Comparison of ENCODE assay signal across 1 cellular context in the genomic region with DNA sequence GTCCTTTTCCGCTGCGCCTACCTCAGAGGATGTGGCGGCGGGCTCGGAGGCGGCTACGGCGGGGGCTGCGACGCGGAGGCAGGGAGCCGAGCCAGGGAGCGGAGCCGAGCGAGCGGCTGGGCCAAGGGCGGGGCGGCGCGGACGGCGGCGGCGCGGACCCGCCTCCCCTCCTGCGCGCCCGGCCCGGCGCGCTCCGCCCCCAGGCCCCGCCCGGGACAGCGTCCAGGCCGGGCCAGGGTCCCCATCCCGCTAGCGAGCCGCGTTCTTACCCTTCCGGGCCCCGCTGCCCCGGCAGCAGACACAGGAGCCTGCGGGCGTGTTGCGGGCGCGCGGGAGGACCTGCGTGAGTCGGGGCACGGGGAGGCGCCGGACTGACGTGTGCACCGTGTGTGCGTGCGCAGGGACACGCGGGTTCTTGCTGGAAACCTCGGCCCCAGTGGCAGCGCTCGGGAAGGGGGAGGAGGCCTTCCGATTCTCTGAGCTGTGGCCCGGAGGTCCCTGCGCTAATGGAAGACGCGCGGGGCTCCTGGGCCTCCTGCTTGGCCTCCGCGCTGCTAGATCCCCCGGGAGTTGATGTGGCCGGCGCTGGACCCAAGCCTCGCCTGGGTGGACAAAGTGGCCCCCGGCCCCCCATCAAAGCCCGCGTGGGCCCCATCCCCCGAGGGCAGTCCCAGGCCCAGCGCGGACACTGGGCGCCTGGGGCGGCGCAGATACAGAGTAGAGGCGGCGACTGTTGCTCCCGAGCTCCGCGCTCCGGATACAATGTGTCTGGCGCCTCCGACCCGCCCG.
TF ChIP-seq lines count a peak whose summit lies in the region.

A gene with protein sequence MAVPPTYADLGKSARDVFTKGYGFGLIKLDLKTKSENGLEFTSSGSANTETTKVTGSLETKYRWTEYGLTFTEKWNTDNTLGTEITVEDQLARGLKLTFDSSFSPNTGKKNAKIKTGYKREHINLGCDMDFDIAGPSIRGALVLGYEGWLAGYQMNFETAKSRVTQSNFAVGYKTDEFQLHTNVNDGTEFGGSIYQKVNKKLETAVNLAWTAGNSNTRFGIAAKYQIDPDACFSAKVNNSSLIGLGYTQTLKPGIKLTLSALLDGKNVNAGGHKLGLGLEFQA (minus strand): TSS at position 350 of the 789 bp plus-strand sequence. CDS start 11,963 bp downstream, outside the sequence.

TF ChIP-seq in HepG2, 621 proteins besides CTCF, POLR2A, EP300 and RAD21 (continued from another document and continues in another):
- TF ChIP-seq, protein P1, sequence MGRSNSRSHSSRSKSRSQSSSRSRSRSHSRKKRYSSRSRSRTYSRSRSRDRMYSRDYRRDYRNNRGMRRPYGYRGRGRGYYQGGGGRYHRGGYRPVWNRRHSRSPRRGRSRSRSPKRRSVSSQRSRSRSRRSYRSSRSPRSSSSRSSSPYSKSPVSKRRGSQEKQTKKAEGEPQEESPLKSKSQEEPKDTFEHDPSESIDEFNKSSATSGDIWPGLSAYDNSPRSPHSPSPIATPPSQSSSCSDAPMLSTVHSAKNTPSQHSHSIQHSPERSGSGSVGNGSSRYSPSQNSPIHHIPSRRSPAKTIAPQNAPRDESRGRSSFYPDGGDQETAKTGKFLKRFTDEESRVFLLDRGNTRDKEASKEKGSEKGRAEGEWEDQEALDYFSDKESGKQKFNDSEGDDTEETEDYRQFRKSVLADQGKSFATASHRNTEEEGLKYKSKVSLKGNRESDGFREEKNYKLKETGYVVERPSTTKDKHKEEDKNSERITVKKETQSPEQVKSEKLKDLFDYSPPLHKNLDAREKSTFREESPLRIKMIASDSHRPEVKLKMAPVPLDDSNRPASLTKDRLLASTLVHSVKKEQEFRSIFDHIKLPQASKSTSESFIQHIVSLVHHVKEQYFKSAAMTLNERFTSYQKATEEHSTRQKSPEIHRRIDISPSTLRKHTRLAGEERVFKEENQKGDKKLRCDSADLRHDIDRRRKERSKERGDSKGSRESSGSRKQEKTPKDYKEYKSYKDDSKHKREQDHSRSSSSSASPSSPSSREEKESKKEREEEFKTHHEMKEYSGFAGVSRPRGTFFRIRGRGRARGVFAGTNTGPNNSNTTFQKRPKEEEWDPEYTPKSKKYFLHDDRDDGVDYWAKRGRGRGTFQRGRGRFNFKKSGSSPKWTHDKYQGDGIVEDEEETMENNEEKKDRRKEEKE (IDR thresholded peaks at IDR 0.05), result no peak
- TF ChIP-seq, protein P2, sequence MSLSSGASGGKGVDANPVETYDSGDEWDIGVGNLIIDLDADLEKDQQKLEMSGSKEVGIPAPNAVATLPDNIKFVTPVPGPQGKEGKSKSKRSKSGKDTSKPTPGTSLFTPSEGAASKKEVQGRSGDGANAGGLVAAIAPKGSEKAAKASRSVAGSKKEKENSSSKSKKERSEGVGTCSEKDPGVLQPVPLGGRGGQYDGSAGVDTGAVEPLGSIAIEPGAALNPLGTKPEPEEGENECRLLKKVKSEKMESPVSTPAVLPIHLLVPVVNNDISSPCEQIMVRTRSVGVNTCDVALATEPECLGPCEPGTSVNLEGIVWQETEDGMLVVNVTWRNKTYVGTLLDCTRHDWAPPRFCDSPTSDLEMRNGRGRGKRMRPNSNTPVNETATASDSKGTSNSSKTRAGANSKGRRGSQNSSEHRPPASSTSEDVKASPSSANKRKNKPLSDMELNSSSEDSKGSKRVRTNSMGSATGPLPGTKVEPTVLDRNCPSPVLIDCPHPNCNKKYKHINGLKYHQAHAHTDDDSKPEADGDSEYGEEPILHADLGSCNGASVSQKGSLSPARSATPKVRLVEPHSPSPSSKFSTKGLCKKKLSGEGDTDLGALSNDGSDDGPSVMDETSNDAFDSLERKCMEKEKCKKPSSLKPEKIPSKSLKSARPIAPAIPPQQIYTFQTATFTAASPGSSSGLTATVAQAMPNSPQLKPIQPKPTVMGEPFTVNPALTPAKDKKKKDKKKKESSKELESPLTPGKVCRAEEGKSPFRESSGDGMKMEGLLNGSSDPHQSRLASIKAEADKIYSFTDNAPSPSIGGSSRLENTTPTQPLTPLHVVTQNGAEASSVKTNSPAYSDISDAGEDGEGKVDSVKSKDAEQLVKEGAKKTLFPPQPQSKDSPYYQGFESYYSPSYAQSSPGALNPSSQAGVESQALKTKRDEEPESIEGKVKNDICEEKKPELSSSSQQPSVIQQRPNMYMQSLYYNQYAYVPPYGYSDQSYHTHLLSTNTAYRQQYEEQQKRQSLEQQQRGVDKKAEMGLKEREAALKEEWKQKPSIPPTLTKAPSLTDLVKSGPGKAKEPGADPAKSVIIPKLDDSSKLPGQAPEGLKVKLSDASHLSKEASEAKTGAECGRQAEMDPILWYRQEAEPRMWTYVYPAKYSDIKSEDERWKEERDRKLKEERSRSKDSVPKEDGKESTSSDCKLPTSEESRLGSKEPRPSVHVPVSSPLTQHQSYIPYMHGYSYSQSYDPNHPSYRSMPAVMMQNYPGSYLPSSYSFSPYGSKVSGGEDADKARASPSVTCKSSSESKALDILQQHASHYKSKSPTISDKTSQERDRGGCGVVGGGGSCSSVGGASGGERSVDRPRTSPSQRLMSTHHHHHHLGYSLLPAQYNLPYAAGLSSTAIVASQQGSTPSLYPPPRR (CRISPR knock-in tag; IDR thresholded peaks at IDR 0.05; ENCODE audit: borderline replicate concordance), result no peak
- peak; percentile 87; the same call in 1 of the 2 replicates for TF ChIP-seq ZBTB1 (CRISPR knock-in tag; IDR thresholded peaks at IDR 0.05; ENCODE audit: borderline replicate concordance)
- peak; percentile 66; the same call in 1 of the 2 replicates for TF ChIP-seq TSC22D2 (CRISPR knock-in tag; IDR thresholded peaks at IDR 0.05; ENCODE audit: borderline replicate concordance)
- TF ChIP-seq ZNF781 (CRISPR knock-in tag; IDR thresholded peaks at IDR 0.05; ENCODE audit: borderline replicate concordance, not compliant biosample characterization), result no peak
- TF ChIP-seq, protein P3, sequence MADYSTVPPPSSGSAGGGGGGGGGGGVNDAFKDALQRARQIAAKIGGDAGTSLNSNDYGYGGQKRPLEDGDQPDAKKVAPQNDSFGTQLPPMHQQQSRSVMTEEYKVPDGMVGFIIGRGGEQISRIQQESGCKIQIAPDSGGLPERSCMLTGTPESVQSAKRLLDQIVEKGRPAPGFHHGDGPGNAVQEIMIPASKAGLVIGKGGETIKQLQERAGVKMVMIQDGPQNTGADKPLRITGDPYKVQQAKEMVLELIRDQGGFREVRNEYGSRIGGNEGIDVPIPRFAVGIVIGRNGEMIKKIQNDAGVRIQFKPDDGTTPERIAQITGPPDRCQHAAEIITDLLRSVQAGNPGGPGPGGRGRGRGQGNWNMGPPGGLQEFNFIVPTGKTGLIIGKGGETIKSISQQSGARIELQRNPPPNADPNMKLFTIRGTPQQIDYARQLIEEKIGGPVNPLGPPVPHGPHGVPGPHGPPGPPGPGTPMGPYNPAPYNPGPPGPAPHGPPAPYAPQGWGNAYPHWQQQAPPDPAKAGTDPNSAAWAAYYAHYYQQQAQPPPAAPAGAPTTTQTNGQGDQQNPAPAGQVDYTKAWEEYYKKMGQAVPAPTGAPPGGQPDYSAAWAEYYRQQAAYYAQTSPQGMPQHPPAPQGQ (CRISPR knock-in tag; IDR thresholded peaks at IDR 0.05; ENCODE audit: borderline replicate concordance), result no peak
- TF ChIP-seq, protein P4, sequence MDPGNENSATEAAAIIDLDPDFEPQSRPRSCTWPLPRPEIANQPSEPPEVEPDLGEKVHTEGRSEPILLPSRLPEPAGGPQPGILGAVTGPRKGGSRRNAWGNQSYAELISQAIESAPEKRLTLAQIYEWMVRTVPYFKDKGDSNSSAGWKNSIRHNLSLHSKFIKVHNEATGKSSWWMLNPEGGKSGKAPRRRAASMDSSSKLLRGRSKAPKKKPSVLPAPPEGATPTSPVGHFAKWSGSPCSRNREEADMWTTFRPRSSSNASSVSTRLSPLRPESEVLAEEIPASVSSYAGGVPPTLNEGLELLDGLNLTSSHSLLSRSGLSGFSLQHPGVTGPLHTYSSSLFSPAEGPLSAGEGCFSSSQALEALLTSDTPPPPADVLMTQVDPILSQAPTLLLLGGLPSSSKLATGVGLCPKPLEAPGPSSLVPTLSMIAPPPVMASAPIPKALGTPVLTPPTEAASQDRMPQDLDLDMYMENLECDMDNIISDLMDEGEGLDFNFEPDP (CRISPR knock-in tag; conservative IDR thresholded peaks at IDR 0.05), result no peak
- TF ChIP-seq HNRNPL (IDR thresholded peaks at IDR 0.05; ENCODE audit: low read depth, low read length), result peak; percentile 52; the same call in 1 of the 2 replicates
- TF ChIP-seq ZNF703 (CRISPR knock-in tag; IDR thresholded peaks at IDR 0.05; ENCODE audit: borderline replicate concordance), result peak; percentile 47; the same call in 1 of the 2 replicates
- TF ChIP-seq, protein P5, sequence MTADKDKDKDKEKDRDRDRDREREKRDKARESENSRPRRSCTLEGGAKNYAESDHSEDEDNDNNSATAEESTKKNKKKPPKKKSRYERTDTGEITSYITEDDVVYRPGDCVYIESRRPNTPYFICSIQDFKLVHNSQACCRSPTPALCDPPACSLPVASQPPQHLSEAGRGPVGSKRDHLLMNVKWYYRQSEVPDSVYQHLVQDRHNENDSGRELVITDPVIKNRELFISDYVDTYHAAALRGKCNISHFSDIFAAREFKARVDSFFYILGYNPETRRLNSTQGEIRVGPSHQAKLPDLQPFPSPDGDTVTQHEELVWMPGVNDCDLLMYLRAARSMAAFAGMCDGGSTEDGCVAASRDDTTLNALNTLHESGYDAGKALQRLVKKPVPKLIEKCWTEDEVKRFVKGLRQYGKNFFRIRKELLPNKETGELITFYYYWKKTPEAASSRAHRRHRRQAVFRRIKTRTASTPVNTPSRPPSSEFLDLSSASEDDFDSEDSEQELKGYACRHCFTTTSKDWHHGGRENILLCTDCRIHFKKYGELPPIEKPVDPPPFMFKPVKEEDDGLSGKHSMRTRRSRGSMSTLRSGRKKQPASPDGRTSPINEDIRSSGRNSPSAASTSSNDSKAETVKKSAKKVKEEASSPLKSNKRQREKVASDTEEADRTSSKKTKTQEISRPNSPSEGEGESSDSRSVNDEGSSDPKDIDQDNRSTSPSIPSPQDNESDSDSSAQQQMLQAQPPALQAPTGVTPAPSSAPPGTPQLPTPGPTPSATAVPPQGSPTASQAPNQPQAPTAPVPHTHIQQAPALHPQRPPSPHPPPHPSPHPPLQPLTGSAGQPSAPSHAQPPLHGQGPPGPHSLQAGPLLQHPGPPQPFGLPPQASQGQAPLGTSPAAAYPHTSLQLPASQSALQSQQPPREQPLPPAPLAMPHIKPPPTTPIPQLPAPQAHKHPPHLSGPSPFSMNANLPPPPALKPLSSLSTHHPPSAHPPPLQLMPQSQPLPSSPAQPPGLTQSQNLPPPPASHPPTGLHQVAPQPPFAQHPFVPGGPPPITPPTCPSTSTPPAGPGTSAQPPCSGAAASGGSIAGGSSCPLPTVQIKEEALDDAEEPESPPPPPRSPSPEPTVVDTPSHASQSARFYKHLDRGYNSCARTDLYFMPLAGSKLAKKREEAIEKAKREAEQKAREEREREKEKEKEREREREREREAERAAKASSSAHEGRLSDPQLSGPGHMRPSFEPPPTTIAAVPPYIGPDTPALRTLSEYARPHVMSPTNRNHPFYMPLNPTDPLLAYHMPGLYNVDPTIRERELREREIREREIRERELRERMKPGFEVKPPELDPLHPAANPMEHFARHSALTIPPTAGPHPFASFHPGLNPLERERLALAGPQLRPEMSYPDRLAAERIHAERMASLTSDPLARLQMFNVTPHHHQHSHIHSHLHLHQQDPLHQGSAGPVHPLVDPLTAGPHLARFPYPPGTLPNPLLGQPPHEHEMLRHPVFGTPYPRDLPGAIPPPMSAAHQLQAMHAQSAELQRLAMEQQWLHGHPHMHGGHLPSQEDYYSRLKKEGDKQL (CRISPR knock-in tag; IDR thresholded peaks at IDR 0.05; ENCODE audit: low read depth), result 0 out of 2 replicates have a peak, but pooled peaks have one; percentile 14
- no peak; the same call in 1 of the 2 replicates for TF ChIP-seq ZNF747 (CRISPR knock-in tag; IDR thresholded peaks at IDR 0.05; ENCODE audit: borderline replicate concordance)
- TF ChIP-seq, protein P6, sequence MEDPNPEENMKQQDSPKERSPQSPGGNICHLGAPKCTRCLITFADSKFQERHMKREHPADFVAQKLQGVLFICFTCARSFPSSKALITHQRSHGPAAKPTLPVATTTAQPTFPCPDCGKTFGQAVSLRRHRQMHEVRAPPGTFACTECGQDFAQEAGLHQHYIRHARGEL (CRISPR knock-in tag; IDR thresholded peaks at IDR 0.05), result no peak
- TF ChIP-seq, protein P7, sequence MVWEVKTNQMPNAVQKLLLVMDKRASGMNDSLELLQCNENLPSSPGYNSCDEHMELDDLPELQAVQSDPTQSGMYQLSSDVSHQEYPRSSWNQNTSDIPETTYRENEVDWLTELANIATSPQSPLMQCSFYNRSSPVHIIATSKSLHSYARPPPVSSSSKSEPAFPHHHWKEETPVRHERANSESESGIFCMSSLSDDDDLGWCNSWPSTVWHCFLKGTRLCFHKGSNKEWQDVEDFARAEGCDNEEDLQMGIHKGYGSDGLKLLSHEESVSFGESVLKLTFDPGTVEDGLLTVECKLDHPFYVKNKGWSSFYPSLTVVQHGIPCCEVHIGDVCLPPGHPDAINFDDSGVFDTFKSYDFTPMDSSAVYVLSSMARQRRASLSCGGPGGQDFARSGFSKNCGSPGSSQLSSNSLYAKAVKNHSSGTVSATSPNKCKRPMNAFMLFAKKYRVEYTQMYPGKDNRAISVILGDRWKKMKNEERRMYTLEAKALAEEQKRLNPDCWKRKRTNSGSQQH (CRISPR knock-in tag; IDR thresholded peaks at IDR 0.05; ENCODE audit: low read depth), result peak; percentile 85; the same call in 1 of the 2 replicates
- TF ChIP-seq ZNF530 (CRISPR knock-in tag; IDR thresholded peaks at IDR 0.05; ENCODE audit: low read depth), result no peak
- TF ChIP-seq KDM1A (CRISPR knock-in tag; IDR thresholded peaks at IDR 0.05), result 0 out of 2 replicates have a peak, but pooled peaks have one; percentile 25
- TF ChIP-seq MTA3 (CRISPR knock-in tag; IDR thresholded peaks at IDR 0.05), result no peak
- TF ChIP-seq NCOR1 (IDR thresholded peaks at IDR 0.05; ENCODE audit: borderline replicate concordance, low read length), result no peak
- peak; percentile 79 for TF ChIP-seq POLR2G (IDR thresholded peaks at IDR 0.05; ENCODE audit: low read depth, low read length)
- TF ChIP-seq ZNF790 (CRISPR knock-in tag; IDR thresholded peaks at IDR 0.05; ENCODE audit: borderline replicate concordance), result peak; percentile 74
- TF ChIP-seq ZBTB7B (CRISPR knock-in tag; IDR thresholded peaks at IDR 0.05), result 0 out of 2 replicates have a peak, but pooled peaks have one; percentile 75
- TF ChIP-seq, protein P8, sequence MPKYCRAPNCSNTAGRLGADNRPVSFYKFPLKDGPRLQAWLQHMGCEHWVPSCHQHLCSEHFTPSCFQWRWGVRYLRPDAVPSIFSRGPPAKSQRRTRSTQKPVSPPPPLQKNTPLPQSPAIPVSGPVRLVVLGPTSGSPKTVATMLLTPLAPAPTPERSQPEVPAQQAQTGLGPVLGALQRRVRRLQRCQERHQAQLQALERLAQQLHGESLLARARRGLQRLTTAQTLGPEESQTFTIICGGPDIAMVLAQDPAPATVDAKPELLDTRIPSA (CRISPR knock-in tag; IDR thresholded peaks at IDR 0.05; ENCODE audit: borderline replicate concordance), result peak; percentile 76; the same call in 1 of the 2 replicates
- no peak for TF ChIP-seq PAF1 (CRISPR knock-in tag; IDR thresholded peaks at IDR 0.05)
- peak; percentile 55 for TF ChIP-seq ATF7-NPFF (CRISPR knock-in tag; IDR thresholded peaks at IDR 0.05; ENCODE audit: low read depth)
- no peak; the same call in none of the 2 replicates for TF ChIP-seq STAG1 (CRISPR knock-in tag; IDR thresholded peaks at IDR 0.05)
- TF ChIP-seq ZMYM4 (CRISPR knock-in tag; IDR thresholded peaks at IDR 0.05), result no peak
- TF ChIP-seq REPIN1 (CRISPR knock-in tag; IDR thresholded peaks at IDR 0.05; ENCODE audit: borderline replicate concordance, low read depth), result peak; percentile 85
- no peak; the same call in none of the 2 replicates for TF ChIP-seq BRCA1 (CRISPR knock-in tag; IDR thresholded peaks at IDR 0.05)
- 0 out of 2 replicates have a peak, but pooled peaks have one; percentile 51 for TF ChIP-seq TOPORS (CRISPR knock-in tag; IDR thresholded peaks at IDR 0.05)
- TF ChIP-seq KLF11 (CRISPR knock-in tag; IDR thresholded peaks at IDR 0.05), result 0 out of 2 replicates have a peak, but pooled peaks have one; percentile 54
